In the genomic region with DNA sequence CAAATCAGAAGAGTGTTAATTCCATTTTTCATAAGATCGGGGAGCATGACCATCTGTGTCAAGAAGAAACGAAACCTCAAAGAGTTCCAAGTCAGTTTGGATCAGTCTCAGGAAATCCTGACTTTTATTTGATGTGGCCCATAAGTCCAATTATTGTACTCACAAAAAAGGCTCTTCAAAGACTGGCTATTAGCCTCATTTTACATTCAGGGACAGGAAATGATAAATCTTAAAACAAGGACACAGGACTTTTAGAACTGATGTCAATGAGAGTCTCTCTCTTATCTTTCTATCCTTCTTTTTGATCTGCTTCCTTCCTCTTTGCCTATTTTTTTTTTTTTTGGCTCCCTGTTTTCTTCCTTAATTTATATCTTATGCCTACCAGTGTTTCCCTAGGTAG, we compare ENCODE assay signal across 1 cellular context.
TF ChIP-seq lines count a peak whose summit lies in the region.

No MANE protein-coding gene starts in this region.

TF ChIP-seq in K562, 482 proteins besides CTCF, POLR2A, EP300 and RAD21:
- peak; percentile 3 for TF ChIP-seq MEIS2 (IDR thresholded peaks at IDR 0.05; ENCODE audit: partially characterized antibody)
- no peak for TF ChIP-seq ZFPM2 (CRISPR knock-in tag; IDR thresholded peaks at IDR 0.05)
- TF ChIP-seq CHD1 (IDR thresholded peaks at IDR 0.05; ENCODE audit: low read length), result no peak
- TF ChIP-seq BACH1 (tag; IDR thresholded peaks at IDR 0.05), result no peak
